ENCODE assay signal across 34 cellular contexts in the genomic region with DNA sequence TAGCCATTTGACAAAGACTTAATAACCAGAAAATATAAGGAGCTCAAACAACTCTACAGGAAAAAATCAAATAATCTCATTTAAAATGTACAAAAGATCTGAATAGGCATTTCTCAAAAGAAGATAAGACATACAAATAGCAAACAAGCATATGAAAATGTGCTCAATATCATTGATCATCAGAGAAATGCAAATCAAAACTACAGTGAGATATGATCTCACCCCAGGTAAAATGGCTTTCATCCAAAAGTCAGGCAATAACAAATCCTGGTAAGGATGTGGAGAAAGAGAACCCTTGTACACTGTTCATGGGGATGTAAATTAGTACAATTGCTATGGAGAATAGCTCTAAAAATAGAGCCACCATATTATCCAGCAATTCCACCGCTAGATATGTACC.
"Had no signal": no experiment of that assay in that cellular context is flagged by ENCODE, and none has a peak within 500 bp of the region (broad histone marks: within the 10 kb centered on the region; RNA-seq: fewer than 3 reads in every experiment).

No MANE protein-coding gene starts in this region.

- H3K27ac Mint-ChIP-seq: activated naive CD4-positive, alpha-beta T cell treated with anti-CD3 and anti-CD28 coated beads for 36 hours; activated naive CD4-positive, alpha-beta T cell treated with anti-CD3 and anti-CD28 coated beads, Interleukin-2, amount 10 ng/mL, durations not matched to agents 7 days and 5 days; activated naive CD4-positive, alpha-beta T cell treated with anti-CD3 and anti-CD28 coated beads, Interleukin-2, amount 50 U/mL, for 24 hours; activated naive CD4-positive, alpha-beta T cell treated with anti-CD3 and anti-CD28 coated beads, Interleukin-2, amount 50 U/mL, for 72 hours; activated naive CD8-positive, alpha-beta T cell; activated naive CD8-positive, alpha-beta T cell treated with anti-CD3 and anti-CD28 coated beads for 36 hours; activated naive CD8-positive, alpha-beta T cell treated with anti-CD3 and anti-CD28 coated beads, Interleukin-2, amount 10 ng/mL, durations not matched to agents 7 days and 5 days; activated T-cell treated with anti-CD3 and anti-CD28 coated beads, Interleukin-2, amount 50 U/mL, for 24 hours; activated T-cell treated with anti-CD3 and anti-CD28 coated beads, Interleukin-2, amount 50 U/mL, for 72 hours; activated T-helper 1 cell treated with anti-CD3 and anti-CD28 coated beads, Interleukin-12 subunit alpha, Interleukin-12 subunit beta, Interleukin-2, Interleukin-4 antibody, amounts not matched to agents 30 ng/mL and 10 ng/mL and 1 ng/mL, durations not matched to agents 14 hours and 24 hours and 36 hours; activated T-helper 17 cell treated with anti-CD3 and anti-CD28 coated beads, Interleukin-2, amount 50 U/mL, for 72 hours; activated T-helper 2 cell treated with anti-CD3 and anti-CD28 coated beads, Interferon-gamma antibody, Interleukin-2, Interleukin-4, amounts not matched to agents 10 μg/mL and 5 μg/mL and 100 μg/mL, durations not matched to agents 14 hours and 24 hours and 36 hours; brain had no signal

- H3K9me3 Mint-ChIP-seq: activated naive CD4-positive, alpha-beta T cell treated with anti-CD3 and anti-CD28 coated beads, Interleukin-2, amount 10 ng/mL, durations not matched to agents 7 days and 5 days; activated T-helper 17 cell treated with anti-CD3 and anti-CD28 coated beads, Interleukin-2, amount 50 U/mL, for 72 hours had no signal

- ATAC-seq: activated naive CD4-positive, alpha-beta T cell treated with anti-CD3 and anti-CD28 coated beads, Interleukin-2, amount 50 U/mL, for 72 hours; activated T-cell treated with anti-CD3 and anti-CD28 coated beads, Interleukin-2, amount 50 U/mL, for 4 hours; activated T-cell treated with anti-CD3 and anti-CD28 coated beads, Interleukin-2, amount 50 U/mL, for 72 hours; activated T-helper 17 cell treated with anti-CD3 and anti-CD28 coated beads, Interleukin-2, amount 50 U/mL, for 72 hours; body of pancreas had no signal

- H3K4me3 Mint-ChIP-seq: activated naive CD4-positive, alpha-beta T cell treated with anti-CD3 and anti-CD28 coated beads for 36 hours; activated naive CD4-positive, alpha-beta T cell treated with anti-CD3 and anti-CD28 coated beads, Interleukin-2, amount 10 ng/mL, durations not matched to agents 7 days and 5 days; activated naive CD4-positive, alpha-beta T cell treated with anti-CD3 and anti-CD28 coated beads, Interleukin-2, amount 50 U/mL, for 24 hours; activated naive CD8-positive, alpha-beta T cell; activated naive CD8-positive, alpha-beta T cell treated with anti-CD3 and anti-CD28 coated beads for 36 hours; activated naive CD8-positive, alpha-beta T cell treated with anti-CD3 and anti-CD28 coated beads, Interleukin-2, amount 10 ng/mL, durations not matched to agents 7 days and 5 days; activated T-cell treated with anti-CD3 and anti-CD28 coated beads, Interleukin-2, amount 50 U/mL, for 24 hours; activated T-cell treated with anti-CD3 and anti-CD28 coated beads, Interleukin-2, amount 50 U/mL, for 4 hours; activated T-cell treated with anti-CD3 and anti-CD28 coated beads, Interleukin-2, amount 50 U/mL, for 72 hours; activated T-helper 1 cell treated with anti-CD3 and anti-CD28 coated beads, Interleukin-12 subunit alpha, Interleukin-12 subunit beta, Interleukin-2, Interleukin-4 antibody, amounts not matched to agents 30 ng/mL and 10 ng/mL and 1 ng/mL, durations not matched to agents 14 hours and 24 hours and 36 hours; activated T-helper 17 cell treated with anti-CD3 and anti-CD28 coated beads, Interleukin-2, amount 50 U/mL, for 72 hours; brain; central memory CD8-positive, alpha-beta T cell had no signal

- H3K4me1 Mint-ChIP-seq: activated naive CD4-positive, alpha-beta T cell treated with anti-CD3 and anti-CD28 coated beads, Interleukin-2, amount 50 U/mL, for 24 hours; activated T-helper 17 cell treated with anti-CD3 and anti-CD28 coated beads, Interleukin-2, amount 50 U/mL, for 72 hours; brain; central memory CD8-positive, alpha-beta T cell had no signal

- DNase-seq: activated effector memory CD4-positive, alpha-beta T cell treated with anti-CD3 and anti-CD28 coated beads, Interleukin-2, amount 50 U/mL, for 16 hours; activated effector memory CD4-positive, alpha-beta T cell treated with Interleukin-2 at 50 U/mL for 16 hours; activated gamma-delta T cell; activated gamma-delta T cell treated with Interleukin-2 at 50 U/mL for 16 hours; activated naive CD4-positive, alpha-beta T cell; activated naive CD4-positive, alpha-beta T cell treated with anti-CD3 and anti-CD28 coated beads for 36 hours; activated naive CD4-positive, alpha-beta T cell treated with anti-CD3 and anti-CD28 coated beads, Interleukin-2, amount 10 ng/mL, durations not matched to agents 7 days and 5 days; activated naive CD4-positive, alpha-beta T cell treated with anti-CD3 and anti-CD28 coated beads, Interleukin-2, amount 50 U/mL, for 16 hours; activated naive CD4-positive, alpha-beta T cell treated with Interleukin-2 at 50 U/mL for 16 hours; activated naive CD8-positive, alpha-beta T cell treated with anti-CD3 and anti-CD28 coated beads for 36 hours; activated naive CD8-positive, alpha-beta T cell treated with anti-CD3 and anti-CD28 coated beads, Interleukin-2, amount 10 ng/mL, durations not matched to agents 7 days and 5 days; activated T-cell treated with anti-CD3 and anti-CD28 coated beads, Interleukin-2, amount 50 U/mL, for 1 hour; activated T-cell treated with anti-CD3 and anti-CD28 coated beads, Interleukin-2, amount 50 U/mL, for 24 hours; activated T-cell treated with anti-CD3 and anti-CD28 coated beads, Interleukin-2, amount 50 U/mL, for 4 hours; activated T-cell treated with anti-CD3 and anti-CD28 coated beads, Interleukin-2, amount 50 U/mL, for 48 hours; activated T-cell treated with anti-CD3 and anti-CD28 coated beads, Interleukin-2, amount 50 U/mL, for 72 hours; adrenal gland; amniotic stem cell; amygdala; anterior cingulate cortex; aorta; body of pancreas; brain microvascular endothelial cell; caudate nucleus; central memory CD4-positive, alpha-beta T cell; cerebellar nuclear complex had no signal

- H3K36me3 Mint-ChIP-seq: activated naive CD4-positive, alpha-beta T cell treated with anti-CD3 and anti-CD28 coated beads, Interleukin-2, amount 10 ng/mL, durations not matched to agents 7 days and 5 days; activated naive CD4-positive, alpha-beta T cell treated with anti-CD3 and anti-CD28 coated beads, Interleukin-2, amount 50 U/mL, for 24 hours; activated naive CD4-positive, alpha-beta T cell treated with anti-CD3 and anti-CD28 coated beads, Interleukin-2, amount 50 U/mL, for 72 hours; activated naive CD8-positive, alpha-beta T cell; activated naive CD8-positive, alpha-beta T cell treated with anti-CD3 and anti-CD28 coated beads, Interleukin-2, amount 10 ng/mL, durations not matched to agents 7 days and 5 days; brain had no signal
